In genomic region chr7:40297741-40298311, GRCh38 we compare ENCODE assay signal across 20 cellular contexts.
DNase-seq lines count a peak whose midpoint lies in the region; ATAC-seq and TF ChIP-seq lines count a peak whose summit lies in the region.
"Had no signal": no experiment of that assay in that cellular context is flagged by ENCODE, and none has a peak within 500 bp of the region (broad histone marks: within the 10 kb centered on the region; RNA-seq: fewer than 3 reads in every experiment).

No MANE protein-coding gene starts in this region.

- peak; percentile 65 for DNase-seq in M059J (ENCODE audit: low read depth)
- peak; percentile 68 for DNase-seq in choroid plexus epithelial cell (ENCODE audit: low read depth)
- peak; percentile 45 for DNase-seq in kidney tubule cell (ENCODE audit: low spot score)
- no peak for DNase-seq in SIG-M5 (lab: John Stamatoyannopoulos, UW)
- no peak for DNase-seq in iPS-NIHi7 (ENCODE audit: extremely low spot score)
- no peak for DNase-seq in NCI-H1105 treated with DMSO at 0.1 percent for 48 hours (lab: John Stamatoyannopoulos, UW)
- no peak for DNase-seq in sciatic nerve (ENCODE audit: low spot score)
- DNase-seq: activated CD4-positive, alpha-beta T cell treated with anti-CD3 and anti-CD28 coated beads for 1 hour; activated CD8-positive, alpha-beta memory T cell treated with anti-CD3 and anti-CD28 coated beads, Interleukin-2, amount 50 U/mL, for 4 hours; Caco-2; caudate nucleus; MV-4-11; naive B cell; NCI-H2171; NCI-H82; RPMI8226 had no signal

- intact Hi-C loops in sciatic nerve (cut with DNase I): no loop called here

- H3K4me2 ChIP-seq in BLaER1: peak overlapping the region; percentile 70
- H3K4me2 ChIP-seq: hepatocyte had no signal

- H3K27ac ChIP-seq in BLaER1: no peak overlapping the region
- H3K27ac ChIP-seq: hepatocyte had no signal

- H3K4me1 ChIP-seq in BLaER1: peaks cover 33% of the 10 kb centered on the region
- H3K4me1 ChIP-seq: Caco-2 had no signal

- H3K36me3 ChIP-seq in BLaER1: no peaks in the 10 kb centered on the region

- H3K27me3 ChIP-seq in BLaER1: no peaks in the 10 kb centered on the region
- H3K27me3 ChIP-seq: hepatocyte had no signal

- TF ChIP-seq CTCF in choroid plexus epithelial cell (conservative IDR thresholded peaks at IDR 0.05; ENCODE audit: low read depth, low read length): no peak

- H3K9me3 ChIP-seq in BLaER1: no peaks in the 10 kb centered on the region
- H3K9me3 ChIP-seq: Caco-2 had no signal

- H3K4me3 ChIP-seq in BLaER1: no peak overlapping the region
- H3K4me3 ChIP-seq in choroid plexus epithelial cell (ENCODE audit: low read depth, low read length): no peak overlapping the region
- H3K4me3 ChIP-seq: hepatocyte had no signal

- H3K9ac ChIP-seq in BLaER1: no peak overlapping the region

- no peak for ATAC-seq in sciatic nerve
- ATAC-seq: activated naive CD4-positive, alpha-beta T cell treated with anti-CD3 and anti-CD28 coated beads, Interleukin-2, amount 50 U/mL, for 72 hours; left lobe of liver had no signal

- no peaks in the 10 kb centered on the region for H4K20me1 ChIP-seq in BLaER1

Comparison
In these comparisons a context has a peak if more than half of its experiments do, and no peak if none do; other contexts are left out.
1. DNase-seq: peak in M059J (single experiment), choroid plexus epithelial cell (single experiment) and kidney tubule cell (single experiment); none in SIG-M5 (single experiment), iPS-NIHi7 (single experiment), NCI-H1105 treated with DMSO at 0.1 percent for 48 hours (single experiment) and sciatic nerve (single experiment).